Comparison of ENCODE assay signal across 8 cellular contexts in the genomic region with DNA sequence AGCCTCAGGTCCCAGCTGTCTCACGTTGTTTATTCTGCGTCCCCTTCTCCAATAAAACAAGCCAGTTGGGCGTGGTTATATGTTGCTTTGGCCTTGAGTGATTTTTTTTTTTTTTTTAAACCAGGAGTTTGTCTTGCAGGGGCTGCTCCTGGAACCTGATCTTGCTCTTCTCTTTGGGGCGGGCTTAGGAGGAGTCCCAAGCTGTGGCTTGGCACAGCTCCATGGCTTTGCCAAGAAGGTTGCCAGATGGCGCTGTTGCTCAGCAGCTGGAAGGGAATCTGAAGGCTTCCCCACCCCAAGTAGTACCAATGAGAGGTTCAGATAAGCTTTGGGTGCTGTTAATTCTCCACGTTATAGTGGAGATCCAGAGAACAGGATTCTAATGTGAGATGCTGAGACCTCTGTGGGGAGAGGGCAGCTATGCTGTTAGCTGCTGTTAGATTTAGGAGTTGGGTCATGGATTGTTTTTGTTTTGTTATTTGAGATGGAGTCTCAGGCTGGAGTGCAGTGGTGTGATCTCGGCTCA. TPM values are rescaled to one million over a fixed set of nuclear protein-coding genes. Genes with fewer than 3 reads are reported as not detected.
DNase-seq lines count a peak whose midpoint lies in the region; ATAC-seq and TF ChIP-seq lines count a peak whose summit lies in the region.

No MANE protein-coding gene starts in this region.

- H3K27me3 Mint-ChIP-seq in chondrocyte (ENCODE audit: low read depth) = no peaks in the 10 kb centered on the region

- H3K4me1 Mint-ChIP-seq in chondrocyte (ENCODE audit: low read depth) = peaks cover 23% of the 10 kb centered on the region

- no peak overlapping the region for H3K4me3 Mint-ChIP-seq in chondrocyte (ENCODE audit: unreplicated experiment)

- no peaks in the 10 kb centered on the region for H3K9me3 Mint-ChIP-seq in chondrocyte (ENCODE audit: low read depth)

- DNase-seq in AG08396 (ENCODE audit: low spot score) (peak; percentile 93), HCEC 1CT (peak; percentile 91), NCI-H69 (lab: John Stamatoyannopoulos, UW) (peak; percentile 95), chondrocyte (ENCODE audit: low spot score) (no peak), left kidney (ENCODE audit: low read depth, low spot score) (peak; percentile 95)
- peak; percentile 59 to 66 for DNase-seq in activated CD4-positive, alpha-beta T cell treated with anti-CD3 and anti-CD28 coated beads for 24 hours (ENCODE audit: low read depth in 2 of 2)
- DNase-seq in stimulated activated CD4-positive, alpha-beta T cell treated with anti-CD3 and anti-CD28 coated beads, Interleukin-4, amount 100 ng/mL, for 24 hours = peak; percentile 81

- H3K27ac Mint-ChIP-seq in chondrocyte (ENCODE audit: unreplicated experiment) = peak overlapping the region; percentile 55

- peaks cover 35% of the 10 kb centered on the region for H3K36me3 Mint-ChIP-seq in chondrocyte (ENCODE audit: low read depth)

- ATAC-seq in GM21381 (IDR thresholded peaks at IDR 0.05; ENCODE audit: unreplicated experiment) = no peak

- TF ChIP-seq CTCF in chondrocyte (IDR thresholded peaks at IDR 0.05) = peak; percentile 84

RNA-seq across cellular contexts. Expression of a gene that starts 2.0 kb away (rescaled TPM):
- 1.0 to 1.5 TPM (median 1.5 TPM) in 3 replicates for total RNA-seq in chondrocyte

RNA-seq across cellular contexts. Expression of a gene that starts 18.6 kb away (rescaled TPM):
- total RNA-seq in chondrocyte = 108 to 129 TPM (median 109 TPM) in 3 replicates

RNA-seq across cellular contexts. Expression of a gene that starts 21.5 kb away (rescaled TPM):
- total RNA-seq in chondrocyte = 37.9 to 45.7 TPM (median 42.2 TPM) in 3 replicates

RNA-seq across cellular contexts. Expression of a gene that starts 21.5 kb away (rescaled TPM):
- 42.1 to 56.6 TPM (median 49.9 TPM) in 3 replicates for total RNA-seq in chondrocyte

RNA-seq across cellular contexts. Expression of a gene that starts 25.8 kb away (rescaled TPM):
- 27.0 to 31.6 TPM (median 28.9 TPM) in 3 replicates for total RNA-seq in chondrocyte
